In genomic region chr6:168414696-168415095, GRCh38 we compare ENCODE assay signal across 27 cellular contexts. TPM values are rescaled to one million over a fixed set of nuclear protein-coding genes. Genes with fewer than 3 reads are reported as not detected.
A peak's percentile ranks its signal among the peaks of the same experiment; 100 is the strongest.
DNase-seq lines count a peak whose midpoint lies in the region; ATAC-seq and TF ChIP-seq lines count a peak whose summit lies in the region.
"Had no signal": no experiment of that assay in that cellular context is flagged by ENCODE, and none has a peak within 500 bp of the region (broad histone marks: within the 10 kb centered on the region; RNA-seq: fewer than 3 reads in every experiment).

No MANE protein-coding gene starts in this region.

- TF ChIP-seq CTCF in left ventricle myocardium inferior (IDR thresholded peaks at IDR 0.05; ENCODE audit: borderline replicate concordance) (no peak), stomach (IDR thresholded peaks at IDR 0.05) (no peak)

- 8 to 21% (median 19%) methylated on average over 7 of the region's 7 CpGs for WGBS in stomach, 5 donors

- peak; percentile 37 for ATAC-seq in activated T-helper 17 cell treated with anti-CD3 and anti-CD28 coated beads, Interleukin-2, amount 50 U/mL, for 72 hours (replicated peaks)
- ATAC-seq in activated naive CD8-positive, alpha-beta T cell treated with anti-CD3 and anti-CD28 coated beads, Interleukin-2, amount 50 U/mL, for 24 hours = no peak
- no peak for ATAC-seq in HG03571 (IDR thresholded peaks at IDR 0.05; ENCODE audit: unreplicated experiment)
- ATAC-seq: CD8-positive, alpha-beta T cell; GM23338; mucosa of descending colon; stimulated activated naive CD8-positive, alpha-beta T cell treated with anti-CD3 and anti-CD28 coated beads, Interleukin-15, amount 100 ng/mL, for 72 hours; T-helper 17 cell had no signal

- H3K4me1 Mint-ChIP-seq in activated T-helper 17 cell treated with anti-CD3 and anti-CD28 coated beads, Interleukin-2, amount 50 U/mL, for 72 hours = no peaks in the 10 kb centered on the region
- no peaks in the 10 kb centered on the region for H3K4me1 Mint-ChIP-seq in activated naive CD8-positive, alpha-beta T cell treated with anti-CD3 and anti-CD28 coated beads, Interleukin-2, amount 50 U/mL, for 24 hours
- H3K4me1 Mint-ChIP-seq: stimulated activated naive CD8-positive, alpha-beta T cell treated with anti-CD3 and anti-CD28 coated beads, Interleukin-15, amount 100 ng/mL, for 72 hours; T-helper 17 cell had no signal

- no peaks in the 10 kb centered on the region for H3K36me3 Mint-ChIP-seq in activated T-helper 17 cell treated with anti-CD3 and anti-CD28 coated beads, Interleukin-2, amount 50 U/mL, for 72 hours (ENCODE audit: low read depth)
- no peaks in the 10 kb centered on the region for H3K36me3 Mint-ChIP-seq in activated naive CD8-positive, alpha-beta T cell treated with anti-CD3 and anti-CD28 coated beads, Interleukin-2, amount 50 U/mL, for 24 hours (ENCODE audit: low read depth)
- H3K36me3 Mint-ChIP-seq: CD8-positive, alpha-beta T cell; type B pancreatic cell had no signal

- H3K27ac ChIP-seq in left ventricle myocardium inferior (replicated peaks) (peak overlapping the region; percentile 69), stomach (peak overlapping the region in 3 of 5 donors; percentile 14 to 20 (median 15))
- H3K27ac ChIP-seq: 22Rv1, epithelial cell of prostate had no signal

- intact Hi-C loops in left ventricle myocardium inferior (cut with micrococcal nuclease) = no loop called here
- intact Hi-C loops in stomach (cut with DNase I; ENCODE audit: low total_unique reads) = no loop called here

- no peak overlapping the region for H3K4me3 ChIP-seq in left ventricle myocardium inferior
- no peak overlapping the region for H3K4me3 ChIP-seq in stomach
- H3K4me3 ChIP-seq: GM23338, mucosa of descending colon had no signal

- no peak overlapping the region for H3K27ac Mint-ChIP-seq in activated T-helper 17 cell treated with anti-CD3 and anti-CD28 coated beads, Interleukin-2, amount 50 U/mL, for 72 hours
- H3K27ac Mint-ChIP-seq in activated naive CD8-positive, alpha-beta T cell treated with anti-CD3 and anti-CD28 coated beads, Interleukin-2, amount 50 U/mL, for 24 hours = no peak overlapping the region
- H3K27ac Mint-ChIP-seq: activated naive CD4-positive, alpha-beta T cell treated with anti-CD3 and anti-CD28 coated beads for 36 hours; CD8-positive, alpha-beta T cell; GM23338; HFFc6; T-helper 17 cell; type B pancreatic cell had no signal

- no peak overlapping the region for H3K4me3 Mint-ChIP-seq in activated T-helper 17 cell treated with anti-CD3 and anti-CD28 coated beads, Interleukin-2, amount 50 U/mL, for 72 hours
- no peak overlapping the region for H3K4me3 Mint-ChIP-seq in activated naive CD8-positive, alpha-beta T cell treated with anti-CD3 and anti-CD28 coated beads, Interleukin-2, amount 50 U/mL, for 24 hours
- H3K4me3 Mint-ChIP-seq: activated naive CD4-positive, alpha-beta T cell treated with anti-CD3 and anti-CD28 coated beads for 36 hours; CD8-positive, alpha-beta T cell; GM23338; HFFc6; nephron progenitor cell; stimulated activated naive CD8-positive, alpha-beta T cell treated with anti-CD3 and anti-CD28 coated beads, Interleukin-15, amount 100 ng/mL, for 72 hours; T-helper 17 cell; type B pancreatic cell had no signal

- DNase-seq in NCI-H345 (lab: John Stamatoyannopoulos, UW) (peak; percentile 22), NCI-H345 treated with DMSO at 0.1 percent for 48 hours (lab: John Stamatoyannopoulos, UW; ENCODE audit: unreplicated experiment) (no peak), left ventricle myocardium inferior (no peak), stomach (no peak)
- DNase-seq in activated naive CD8-positive, alpha-beta T cell treated with anti-CD3 and anti-CD28 coated beads, Interleukin-2, amount 50 U/mL, for 24 hours = no peak
- no peak for DNase-seq in activated T-cell treated with anti-CD3 and anti-CD28 coated beads, Interleukin-2, amount 50 U/mL, for 1 hour
- DNase-seq: activated naive CD4-positive, alpha-beta T cell treated with anti-CD3 and anti-CD28 coated beads for 36 hours; activated T-cell treated with anti-CD3 and anti-CD28 coated beads, Interleukin-2, amount 50 U/mL, for 48 hours; cerebellar nuclear complex; DMS79; foreskin fibroblast; HFFc6; mucosa of descending colon; NCI-H1417 treated with DMSO at 0.1 percent for 48 hours; NCI-H2107; NCI-H510A; nephron progenitor cell; posterior cingulate gyrus; stimulated activated naive CD8-positive, alpha-beta T cell treated with anti-CD3 and anti-CD28 coated beads, Interleukin-15, amount 100 ng/mL, for 72 hours; T-helper 17 cell had no signal

- H3K27me3 ChIP-seq in left ventricle myocardium inferior (ENCODE audit: low read depth) (peaks cover 37% of the 10 kb centered on the region), stomach (no peaks in the 10 kb centered on the region)

- no peak for TF ChIP-seq EP300 in stomach (IDR thresholded peaks at IDR 0.05)

- H3K9me3 ChIP-seq in left ventricle myocardium inferior (replicated peaks) (no peaks in the 10 kb centered on the region), stomach (no peaks in the 10 kb centered on the region)
- H3K9me3 ChIP-seq: mucosa of descending colon had no signal

- TF ChIP-seq POLR2A in stomach (IDR thresholded peaks at IDR 0.05) = no peak

- no peaks in the 10 kb centered on the region for H3K9me3 Mint-ChIP-seq in activated T-helper 17 cell treated with anti-CD3 and anti-CD28 coated beads, Interleukin-2, amount 50 U/mL, for 72 hours
- no peaks in the 10 kb centered on the region for H3K9me3 Mint-ChIP-seq in activated naive CD8-positive, alpha-beta T cell treated with anti-CD3 and anti-CD28 coated beads, Interleukin-2, amount 50 U/mL, for 24 hours
- H3K9me3 Mint-ChIP-seq: activated naive CD4-positive, alpha-beta T cell treated with anti-CD3 and anti-CD28 coated beads for 36 hours; CD8-positive, alpha-beta T cell; GM23338; nephron progenitor cell; stimulated activated naive CD8-positive, alpha-beta T cell treated with anti-CD3 and anti-CD28 coated beads, Interleukin-15, amount 100 ng/mL, for 72 hours; type B pancreatic cell had no signal

- H3K36me3 ChIP-seq in left ventricle myocardium inferior = no peaks in the 10 kb centered on the region
- no peaks in the 10 kb centered on the region for H3K36me3 ChIP-seq in stomach

- H3K4me1 ChIP-seq in left ventricle myocardium inferior (peaks cover 16% of the 10 kb centered on the region), stomach (peaks cover 3 to 29% (median 21%) of the 10 kb centered on the region in 4 donors)

- peaks cover 9% of the 10 kb centered on the region for H3K27me3 Mint-ChIP-seq in activated T-helper 17 cell treated with anti-CD3 and anti-CD28 coated beads, Interleukin-2, amount 50 U/mL, for 72 hours
- no peaks in the 10 kb centered on the region for H3K27me3 Mint-ChIP-seq in activated naive CD8-positive, alpha-beta T cell treated with anti-CD3 and anti-CD28 coated beads, Interleukin-2, amount 50 U/mL, for 24 hours

RNA-seq across cellular contexts. Expression of gene SMOC2, which starts 26.3 kb away (rescaled TPM):
- not detected for total RNA-seq in activated T-helper 17 cell treated with anti-CD3 and anti-CD28 coated beads, Interleukin-2, amount 50 U/mL, for 72 hours
- total RNA-seq in left ventricle myocardium inferior (14.4 TPM), stomach (100 to 1,000 TPM in 3 of 5 donors, 10 to 100 TPM in 2; 32.7 to 520 (median 132) TPM)
- 10 to 100 TPM in 2 of 3 donors, 1 to 10 TPM in 1; 7.9 to 97.2 (median 18.8) TPM for polyA plus RNA-seq in stomach
- total RNA-seq: activated naive CD4-positive, alpha-beta T cell treated with anti-CD3 and anti-CD28 coated beads for 36 hours; CD8-positive, alpha-beta T cell; HFFc6; T-helper 17 cell had no signal

Comparison
In these comparisons a context has a peak if more than half of its experiments do, and no peak if none do; other contexts are left out.
1. RNA of gene SMOC2, which starts 26.3 kb away (total RNA-seq): 32.7 to 520 TPM in stomach and 14.4 TPM in left ventricle myocardium inferior (single experiment); not detected in activated T-helper 17 cell treated with anti-CD3 and anti-CD28 coated beads, Interleukin-2, amount 50 U/mL, for 72 hours; every median in the first group is over 10 times any median in the second.